ENCODE assay signal across 32 cellular contexts in the genomic region with DNA sequence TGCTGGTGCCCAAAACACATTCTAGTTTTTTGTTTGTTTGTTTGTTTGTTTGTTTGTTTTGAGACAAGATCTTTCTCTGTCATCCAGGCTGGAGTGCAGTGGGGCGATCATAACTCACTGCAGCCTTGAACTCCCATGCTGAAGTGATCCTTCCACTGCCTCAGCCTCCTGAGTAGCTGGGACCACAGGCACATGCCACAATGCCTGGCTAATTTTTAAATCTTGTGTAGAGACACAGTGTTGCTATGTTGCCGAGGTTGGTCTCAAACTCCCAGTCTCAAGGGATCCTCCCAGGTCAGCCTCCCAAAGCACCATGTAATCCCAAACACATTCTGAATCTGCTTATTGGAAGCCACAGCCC. TPM values are rescaled to one million over a fixed set of nuclear protein-coding genes. Genes with fewer than 3 reads are reported as not detected.
"Had no signal": no experiment of that assay in that cellular context is flagged by ENCODE, and none has a peak within 500 bp of the region (broad histone marks: within the 10 kb centered on the region; RNA-seq: fewer than 3 reads in every experiment).

No MANE protein-coding gene starts in this region.

- ATAC-seq: activated CD8-positive, alpha-beta T cell treated with anti-CD3 and anti-CD28 coated beads for 36 hours; foreskin keratinocyte; gastrocnemius medialis; heart left ventricle; T-helper 17 cell had no signal

- H3K4me3 Mint-ChIP-seq: activated B cell treated with CpG ODN at 0.5 μM for 24 hours; activated CD8-positive, alpha-beta T cell treated with anti-CD3 and anti-CD28 coated beads for 36 hours; activated naive CD8-positive, alpha-beta T cell; activated T-cell treated with anti-CD3 and anti-CD28 coated beads, Interleukin-2, amount 50 U/mL, for 4 hours; central memory CD8-positive, alpha-beta T cell; dendritic cell treated with granulocyte-macrophage colony-stimulating factor and Interleukin-4, amounts not matched to agents 40 ng/mL and 50 ng/mL, for 4 days; T-helper 17 cell; T-helper 2 cell treated with Interferon-gamma antibody and Interleukin-4, amounts not matched to agents 5 μg/mL and 100 μg/mL, for 36 hours had no signal

- DNase-seq: activated B cell treated with CpG ODN at 0.5 μM for 24 hours; activated CD4-positive, alpha-beta T cell treated with anti-CD3 and anti-CD28 coated beads for 48 hours; activated CD4-positive, alpha-beta T cell treated with anti-CD3 and anti-CD28 coated beads, Interleukin-2, amount 50 U/mL, for 1 hour; activated CD4-positive, alpha-beta T cell treated with anti-CD3 and anti-CD28 coated beads, Interleukin-2, amount 50 U/mL, for 48 hours; activated CD8-positive, alpha-beta memory T cell treated with anti-CD3 and anti-CD28 coated beads for 24 hours; activated CD8-positive, alpha-beta T cell treated with anti-CD3 and anti-CD28 coated beads for 36 hours; activated gamma-delta T cell treated with Interleukin-2 at 50 U/mL for 16 hours; activated naive CD4-positive, alpha-beta T cell treated with anti-CD3 and anti-CD28 coated beads, Interleukin-2, amount 50 U/mL, for 16 hours; activated naive CD4-positive, alpha-beta T cell treated with Interleukin-2 at 50 U/mL for 16 hours; activated T-cell treated with anti-CD3 and anti-CD28 coated beads, Interleukin-2, amount 50 U/mL, for 4 hours; amniotic stem cell; anterior cingulate cortex; brain microvascular endothelial cell; dorsolateral prefrontal cortex; effector memory CD4-positive, alpha-beta T cell; erythroblast; foreskin keratinocyte; gastrocnemius medialis; glutamatergic neuron; heart left ventricle; T-helper 17 cell; T1000; WERI-Rb-1 had no signal

- H3K27ac Mint-ChIP-seq: activated B cell treated with CpG ODN at 0.5 μM for 24 hours; activated CD8-positive, alpha-beta T cell treated with anti-CD3 and anti-CD28 coated beads for 36 hours; activated naive CD8-positive, alpha-beta T cell; dendritic cell treated with granulocyte-macrophage colony-stimulating factor and Interleukin-4, amounts not matched to agents 40 ng/mL and 50 ng/mL, for 4 days; T-helper 17 cell; T-helper 2 cell treated with Interferon-gamma antibody and Interleukin-4, amounts not matched to agents 5 μg/mL and 100 μg/mL, for 36 hours had no signal

- H3K9me3 Mint-ChIP-seq: dendritic cell treated with granulocyte-macrophage colony-stimulating factor and Interleukin-4, amounts not matched to agents 40 ng/mL and 50 ng/mL, for 4 days had no signal

- H3K4me1 Mint-ChIP-seq: activated B cell treated with CpG ODN at 0.5 μM for 24 hours; central memory CD8-positive, alpha-beta T cell; T-helper 17 cell had no signal

- H3K27me3 Mint-ChIP-seq: activated B cell treated with CpG ODN at 0.5 μM for 24 hours had no signal

- FAIRE-seq: astrocyte, bronchial epithelial cell had no signal

RNA-seq across cellular contexts. Expression of a gene that starts 50.9 kb away (rescaled TPM):
- total RNA-seq: activated B cell treated with CpG ODN at 0.5 μM for 24 hours; activated CD8-positive, alpha-beta T cell treated with anti-CD3 and anti-CD28 coated beads for 36 hours; activated T-cell treated with anti-CD3 and anti-CD28 coated beads, Interleukin-2, amount 50 U/mL, for 4 hours; astrocyte; bronchial epithelial cell; cardiac septum; cerebellum; esophagus muscularis mucosa; foreskin keratinocyte; gastrocnemius medialis; heart left ventricle had no signal
